In genomic region chr6:43509142-43509983, GRCh38 we compare ENCODE assay signal across 1 cellular context.
A peak's percentile ranks its signal among the peaks of the same experiment; 100 is the strongest.
TF ChIP-seq lines count a peak whose summit lies in the region.

No MANE protein-coding gene starts in this region.

TF ChIP-seq in HepG2, 621 proteins besides CTCF, POLR2A, EP300 and RAD21 (continued from another document):
- TF ChIP-seq, protein P1, sequence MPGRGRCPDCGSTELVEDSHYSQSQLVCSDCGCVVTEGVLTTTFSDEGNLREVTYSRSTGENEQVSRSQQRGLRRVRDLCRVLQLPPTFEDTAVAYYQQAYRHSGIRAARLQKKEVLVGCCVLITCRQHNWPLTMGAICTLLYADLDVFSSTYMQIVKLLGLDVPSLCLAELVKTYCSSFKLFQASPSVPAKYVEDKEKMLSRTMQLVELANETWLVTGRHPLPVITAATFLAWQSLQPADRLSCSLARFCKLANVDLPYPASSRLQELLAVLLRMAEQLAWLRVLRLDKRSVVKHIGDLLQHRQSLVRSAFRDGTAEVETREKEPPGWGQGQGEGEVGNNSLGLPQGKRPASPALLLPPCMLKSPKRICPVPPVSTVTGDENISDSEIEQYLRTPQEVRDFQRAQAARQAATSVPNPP (CRISPR knock-in tag; IDR thresholded peaks at IDR 0.05), result no peak
- TF ChIP-seq SAFB2 (CRISPR knock-in tag; IDR thresholded peaks at IDR 0.05; ENCODE audit: borderline replicate concordance, low read depth) (no peak), SKI (IDR thresholded peaks at IDR 0.05; ENCODE audit: partially characterized antibody) (no peak), SALL1 (CRISPR knock-in tag; IDR thresholded peaks at IDR 0.05) (no peak; the same call in none of the 2 replicates), ZBTB20 (CRISPR knock-in tag; IDR thresholded peaks at IDR 0.05; ENCODE audit: borderline replicate concordance, low read depth) (no peak), LRRFIP1 (CRISPR knock-in tag; conservative IDR thresholded peaks at IDR 0.05) (no peak), ZMYM2 (CRISPR knock-in tag; IDR thresholded peaks at IDR 0.05) (0 out of 2 replicates have a peak, but pooled peaks have one; percentile 21), KLF12 (CRISPR knock-in tag; IDR thresholded peaks at IDR 0.05; ENCODE audit: borderline replicate concordance) (no peak), ZNF597 (CRISPR knock-in tag; IDR thresholded peaks at IDR 0.05) (no peak), ZNF777 (CRISPR knock-in tag; IDR thresholded peaks at IDR 0.05) (peak; percentile 47), ZNF383 (CRISPR knock-in tag; IDR thresholded peaks at IDR 0.05; ENCODE audit: borderline replicate concordance) (no peak), KMT2B (CRISPR knock-in tag; IDR thresholded peaks at IDR 0.05) (peak; percentile 45; the same call in 1 of the 2 replicates), ARNT (IDR thresholded peaks at IDR 0.05) (no peak), CENPBD1 (CRISPR knock-in tag; IDR thresholded peaks at IDR 0.05; ENCODE audit: borderline replicate concordance, low read depth) (no peak), DNMT1 (CRISPR knock-in tag; IDR thresholded peaks at IDR 0.05) (peak; percentile 33; the same call in 1 of the 2 replicates), MLLT10 (CRISPR knock-in tag; IDR thresholded peaks at IDR 0.05) (no peak), RBFOX2 (IDR thresholded peaks at IDR 0.05; ENCODE audit: low read depth, low read length) (no peak)
